Comparison of ENCODE assay signal across 1 cellular context in the genomic region with DNA sequence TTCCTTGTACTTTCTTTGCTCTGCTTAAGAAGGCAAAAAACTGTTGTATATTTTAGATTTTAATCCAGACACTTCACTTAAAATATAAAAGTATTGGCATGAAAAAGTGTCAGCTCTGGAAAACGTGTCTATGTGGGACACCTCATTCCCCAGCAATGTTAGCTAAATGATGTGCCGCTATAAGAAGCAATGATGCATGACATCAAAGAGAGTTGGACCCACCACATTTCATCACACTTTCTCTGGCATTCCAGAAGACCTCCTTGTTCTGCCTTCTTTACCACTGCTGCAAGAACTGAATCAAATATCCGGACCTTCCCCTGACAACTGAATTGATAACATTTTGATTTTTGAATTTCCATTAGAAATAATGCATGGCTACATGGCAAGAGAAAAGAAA.
TF ChIP-seq lines count a peak whose summit lies in the region.

No MANE protein-coding gene starts in this region.

TF ChIP-seq in IMR-90, 13 proteins besides CTCF, POLR2A, EP300 and RAD21:
- TF ChIP-seq FOS (IDR thresholded peaks at IDR 0.05; ENCODE audit: low read depth, low read length) (no peak), SMC3 (IDR thresholded peaks at IDR 0.05; ENCODE audit: low read depth, low read length) (no peak), NFE2L2 (IDR thresholded peaks at IDR 0.05; ENCODE audit: low read depth, low read length) (no peak), CHD1 (IDR thresholded peaks at IDR 0.05; ENCODE audit: low read depth, low read length) (no peak), USF2 (IDR thresholded peaks at IDR 0.05; ENCODE audit: low read depth, low read length) (no peak), BHLHE40 (IDR thresholded peaks at IDR 0.05; ENCODE audit: low read depth, low read length) (no peak)
- TF ChIP-seq, protein P1, sequence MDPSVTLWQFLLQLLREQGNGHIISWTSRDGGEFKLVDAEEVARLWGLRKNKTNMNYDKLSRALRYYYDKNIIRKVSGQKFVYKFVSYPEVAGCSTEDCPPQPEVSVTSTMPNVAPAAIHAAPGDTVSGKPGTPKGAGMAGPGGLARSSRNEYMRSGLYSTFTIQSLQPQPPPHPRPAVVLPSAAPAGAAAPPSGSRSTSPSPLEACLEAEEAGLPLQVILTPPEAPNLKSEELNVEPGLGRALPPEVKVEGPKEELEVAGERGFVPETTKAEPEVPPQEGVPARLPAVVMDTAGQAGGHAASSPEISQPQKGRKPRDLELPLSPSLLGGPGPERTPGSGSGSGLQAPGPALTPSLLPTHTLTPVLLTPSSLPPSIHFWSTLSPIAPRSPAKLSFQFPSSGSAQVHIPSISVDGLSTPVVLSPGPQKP (IDR thresholded peaks at IDR 0.05; ENCODE audit: borderline replicate concordance, low read depth, low read length): no peak
TF ChIP-seq in IMR-90: peak in this region for 0.
